ENCODE assay signal across 17 cellular contexts in genomic region chr2:37985333-37985732, GRCh38.
DNase-seq lines count a peak whose midpoint lies in the region; ATAC-seq and FAIRE-seq lines count a peak whose summit lies in the region.
"Had no signal": no experiment of that assay in that cellular context is flagged by ENCODE, and none has a peak within 500 bp of the region (broad histone marks: within the 10 kb centered on the region; RNA-seq: fewer than 3 reads in every experiment).

No MANE protein-coding gene starts in this region.

- no peak for ATAC-seq in GM19351 (IDR thresholded peaks at IDR 0.05; ENCODE audit: unreplicated experiment)
- ATAC-seq in naive thymus-derived CD4-positive, alpha-beta T cell: no peak
- ATAC-seq in GM21737 (IDR thresholded peaks at IDR 0.05; ENCODE audit: unreplicated experiment): no peak

- CTCF ChIA-PET in naive thymus-derived CD4-positive, alpha-beta T cell (lab: Charles Lee): no interaction called here

- in situ Hi-C loops in ACHN (cut with HindIII; ENCODE audit: low pct_ligation_motif_present, low pct_unique_long_range_greater_than_20kb, low sequenced_read_pairs): no loop called here

- H3K27ac ChIP-seq in naive thymus-derived CD4-positive, alpha-beta T cell (ENCODE audit: low read depth, low read length): no peak overlapping the region
- H3K27ac ChIP-seq: ascending aorta, SJSA1 had no signal

- POLR2A ChIA-PET in naive thymus-derived CD4-positive, alpha-beta T cell (lab: Charles Lee): no interaction called here

- DNase-seq in ACHN: peak; percentile 14
- DNase-seq in GM18507 (ENCODE audit: extremely low spot score, insufficient read length, low read depth): no peak
- DNase-seq in OCI-M1 (lab: John Stamatoyannopoulos, UW): peak; percentile 38
- DNase-seq in fibroblast of gingiva (ENCODE audit: low read depth): peak; percentile 44
- no peak for DNase-seq in LoVo (ENCODE audit: low spot score)
- DNase-seq in naive thymus-derived CD4-positive, alpha-beta T cell: no peak
- DNase-seq: activated T-cell treated with anti-CD3 and anti-CD28 coated beads, Interleukin-2, amount 50 U/mL, for 24 hours; endodermal cell; hippocampal formation; NCI-H1092; occipital lobe; stimulated activated CD8-positive, alpha-beta memory T cell treated with anti-CD3 and anti-CD28 coated beads, Interleukin-4, amount 100 ng/mL, for 48 hours had no signal

- no peaks in the 10 kb centered on the region for H3K27me3 ChIP-seq in naive thymus-derived CD4-positive, alpha-beta T cell (ENCODE audit: control insufficient read depth in 2 of 2, insufficient read depth in 2 of 2, low read length in 2 of 2)
- H3K27me3 ChIP-seq: ascending aorta, SJSA1 had no signal

- H3K27me3 Mint-ChIP-seq in naive thymus-derived CD4-positive, alpha-beta T cell: peaks cover 0 to 18% (median 0%) of the 10 kb centered on the region in 5 donors
- H3K27me3 Mint-ChIP-seq: activated T-cell treated with anti-CD3 and anti-CD28 coated beads, Interleukin-2, amount 50 U/mL, for 24 hours had no signal

- FAIRE-seq in GM18507 (lab: Jason Lieb, UNC): peak; percentile 31

- peaks cover 0 to 8% (median 6%) of the 10 kb centered on the region in 7 donors for H3K4me1 Mint-ChIP-seq in naive thymus-derived CD4-positive, alpha-beta T cell

- no peak overlapping the region for H3K4me3 Mint-ChIP-seq in naive thymus-derived CD4-positive, alpha-beta T cell
- H3K4me3 Mint-ChIP-seq: activated T-cell treated with anti-CD3 and anti-CD28 coated beads, Interleukin-2, amount 50 U/mL, for 24 hours; endodermal cell had no signal

- no peaks in the 10 kb centered on the region for H3K9me3 Mint-ChIP-seq in naive thymus-derived CD4-positive, alpha-beta T cell
- H3K9me3 Mint-ChIP-seq: activated T-cell treated with anti-CD3 and anti-CD28 coated beads, Interleukin-2, amount 50 U/mL, for 24 hours; endodermal cell had no signal

- peaks cover 0 to 5% (median 0%) of the 10 kb centered on the region in 5 donors for H3K36me3 Mint-ChIP-seq in naive thymus-derived CD4-positive, alpha-beta T cell

- H3K27ac Mint-ChIP-seq in naive thymus-derived CD4-positive, alpha-beta T cell: no peak overlapping the region
- H3K27ac Mint-ChIP-seq: activated T-cell treated with anti-CD3 and anti-CD28 coated beads, Interleukin-2, amount 50 U/mL, for 24 hours; endodermal cell had no signal

- no peak overlapping the region for H3K4me3 ChIP-seq in naive thymus-derived CD4-positive, alpha-beta T cell (ENCODE audit: low read length)
- H3K4me3 ChIP-seq: ascending aorta, lung, SJSA1 had no signal

- intact Hi-C loops in naive thymus-derived CD4-positive, alpha-beta T cell (cut with micrococcal nuclease): no loop called here

- H3K36me3 ChIP-seq in naive thymus-derived CD4-positive, alpha-beta T cell (ENCODE audit: control insufficient read depth in 2 of 3, insufficient read depth in 3 of 3, low read length in 3 of 3): no peaks in the 10 kb centered on the region
- H3K36me3 ChIP-seq: ascending aorta, SJSA1 had no signal

- H3K4me1 ChIP-seq in naive thymus-derived CD4-positive, alpha-beta T cell (ENCODE audit: control insufficient read depth in 2 of 2, insufficient read depth in 2 of 2, low read length in 2 of 2): no peaks in the 10 kb centered on the region
- H3K4me1 ChIP-seq: ascending aorta had no signal

- no peaks in the 10 kb centered on the region for H3K9me3 ChIP-seq in naive thymus-derived CD4-positive, alpha-beta T cell (ENCODE audit: control insufficient read depth in 2 of 3, low read length in 3 of 3)
- H3K9me3 ChIP-seq: ascending aorta, SJSA1 had no signal

Comparison
In these comparisons a context has a peak if more than half of its experiments do, and no peak if none do; other contexts are left out.
1. DNase-seq: peak in ACHN (single experiment), OCI-M1 (single experiment) and fibroblast of gingiva (single experiment); none in GM18507 (single experiment), LoVo (single experiment) and naive thymus-derived CD4-positive, alpha-beta T cell (0 of 9).